2 cellular contexts compared by ENCODE assay signal in genomic region chr20:2865630-2866029, GRCh38.
TF ChIP-seq lines count a peak whose summit lies in the region.

No MANE protein-coding gene starts in this region.

TF ChIP-seq in HCT116, 20 proteins besides CTCF, POLR2A, EP300 and RAD21:
- TF ChIP-seq EZH2phosphoT487 (IDR thresholded peaks at IDR 0.05; ENCODE audit: borderline replicate concordance) (no peak), JUND (IDR thresholded peaks at IDR 0.05) (no peak), ATF3 (IDR thresholded peaks at IDR 0.05) (no peak), CEBPB (IDR thresholded peaks at IDR 0.05; ENCODE audit: low read depth) (no peak), CBX3 (IDR thresholded peaks at IDR 0.05; ENCODE audit: low read depth) (no peak), ZFX (IDR thresholded peaks at IDR 0.05) (no peak), REST (IDR thresholded peaks at IDR 0.05; ENCODE audit: low read depth) (no peak), ZNF274 (IDR thresholded peaks at IDR 0.05; ENCODE audit: low read depth, low read length) (no peak), EZH2 (IDR thresholded peaks at IDR 0.05) (no peak), ELF1 (IDR thresholded peaks at IDR 0.05; ENCODE audit: borderline replicate concordance, low read depth) (no peak), SIN3A (IDR thresholded peaks at IDR 0.05; ENCODE audit: low read depth) (no peak), TCF7L2 (IDR thresholded peaks at IDR 0.05; ENCODE audit: borderline replicate concordance, extremely low read depth, insufficient read depth, insufficient read length) (no peak)
TF ChIP-seq in HCT116: peak in this region for 0.

TF ChIP-seq in H1, 55 proteins besides CTCF, POLR2A, EP300 and RAD21:
- TF ChIP-seq POU5F1 (IDR thresholded peaks at IDR 0.05; ENCODE audit: low read depth, low read length): no peak
- TF ChIP-seq BCL11A (IDR thresholded peaks at IDR 0.05; ENCODE audit: low read depth in 2 of 2, low read length in 2 of 2): no peak
- no peak for TF ChIP-seq SIRT6 (IDR thresholded peaks at IDR 0.05; ENCODE audit: low read length)
- TF ChIP-seq NRF1 (IDR thresholded peaks at IDR 0.05; ENCODE audit: low read depth, low read length): no peak
- no peak for TF ChIP-seq TCF12 (IDR thresholded peaks at IDR 0.05; ENCODE audit: low read depth, low read length)
- no peak for TF ChIP-seq MAFK (IDR thresholded peaks at IDR 0.05; ENCODE audit: low read depth, low read length)
- TF ChIP-seq TBP (IDR thresholded peaks at IDR 0.05; ENCODE audit: low read depth, low read length): no peak
- TF ChIP-seq SAP30 (IDR thresholded peaks at IDR 0.05; ENCODE audit: insufficient read depth, insufficient replicate concordance, low read length): no peak
- TF ChIP-seq JUND (IDR thresholded peaks at IDR 0.05; ENCODE audit: low read length): no peak
- no peak for TF ChIP-seq SP2 (IDR thresholded peaks at IDR 0.05; ENCODE audit: low read length)
